Comparison of ENCODE assay signal across 2 cellular contexts in genomic region chr6:167776906-167777645, GRCh38.
TF ChIP-seq lines count a peak whose summit lies in the region.

No MANE protein-coding gene starts in this region.

TF ChIP-seq in GM23338, 12 proteins besides CTCF, POLR2A, EP300 and RAD21:
- TF ChIP-seq ETS1 (IDR thresholded peaks at IDR 0.05) (no peak), REST (IDR thresholded peaks at IDR 0.05; ENCODE audit: unreplicated experiment) (no peak), NANOG (IDR thresholded peaks at IDR 0.05; ENCODE audit: borderline replicate concordance) (no peak), EZH2 (IDR thresholded peaks at IDR 0.05; ENCODE audit: low read depth, unreplicated experiment) (no peak), ZNF114 (CRISPR knock-in tag; IDR thresholded peaks at IDR 0.05) (no peak), POLR2AphosphoS5 (IDR thresholded peaks at IDR 0.05; ENCODE audit: low read depth) (no peak)

TF ChIP-seq in K562, 482 proteins besides CTCF, POLR2A, EP300 and RAD21:
- TF ChIP-seq RB1 (IDR thresholded peaks at IDR 0.05; ENCODE audit: low read depth) (no peak), ZNF699 (CRISPR knock-in tag; IDR thresholded peaks at IDR 0.05; ENCODE audit: insufficient replicate concordance) (no peak), ARHGAP35 (IDR thresholded peaks at IDR 0.05; ENCODE audit: partially characterized antibody) (no peak), EZH2 (IDR thresholded peaks at IDR 0.05; ENCODE audit: borderline replicate concordance, low read depth, low read length) (peak; percentile 65; the same call in 1 of the 2 replicates), TCF3 (CRISPR knock-in tag; IDR thresholded peaks at IDR 0.05) (no peak), ZNF740 (CRISPR knock-in tag; IDR thresholded peaks at IDR 0.05) (no peak), ZNF740 (tag; IDR thresholded peaks at IDR 0.05) (no peak), FOXO4 (CRISPR knock-in tag; IDR thresholded peaks at IDR 0.05) (no peak)
